1 cellular context compared by ENCODE assay signal in the genomic region with DNA sequence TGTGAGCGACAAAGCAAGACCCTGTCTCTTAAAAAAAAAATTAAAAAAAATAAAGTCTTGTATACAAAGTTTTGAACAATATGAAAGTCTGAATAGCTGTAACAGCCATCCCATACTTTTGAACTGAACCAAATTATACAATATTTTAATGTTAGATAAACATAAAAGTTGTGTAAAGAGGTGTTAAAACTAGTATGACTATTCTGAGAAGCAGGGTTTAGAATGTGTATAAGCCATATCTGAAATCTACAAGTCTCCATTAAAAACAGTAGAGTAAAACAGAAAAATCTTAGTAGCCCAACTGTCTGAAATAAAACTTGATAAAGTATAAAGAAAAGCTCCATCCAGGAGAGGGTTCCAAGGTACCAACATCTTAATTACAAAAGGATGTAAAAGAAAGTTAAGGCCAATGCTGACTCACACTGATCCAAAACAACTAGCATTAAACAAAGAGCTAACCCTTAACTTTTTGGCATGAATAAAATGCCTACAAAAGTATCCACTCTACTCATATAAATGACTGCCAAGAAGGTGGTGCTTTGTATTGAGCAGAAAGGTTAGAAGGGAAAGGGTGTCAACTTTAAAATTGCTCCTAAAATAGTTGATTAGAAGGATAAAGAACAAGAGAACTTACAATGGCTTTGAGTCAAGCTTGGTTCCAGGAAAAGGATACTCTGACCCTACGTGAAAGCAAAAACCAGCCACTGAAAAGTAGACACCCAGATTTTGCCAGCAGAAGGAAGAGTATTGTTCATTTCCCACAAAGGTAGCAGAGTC.
TF ChIP-seq lines count a peak whose summit lies in the region.

No MANE protein-coding gene starts in this region.

TF ChIP-seq in GM23338, 12 proteins besides CTCF, POLR2A, EP300 and RAD21 (continued from another document):
- TF ChIP-seq STAT1 (IDR thresholded peaks at IDR 0.05; ENCODE audit: unreplicated experiment): no peak
- no peak for TF ChIP-seq JUNB (IDR thresholded peaks at IDR 0.05; ENCODE audit: unreplicated experiment)
- no peak for TF ChIP-seq ZNF331 (CRISPR knock-in tag; IDR thresholded peaks at IDR 0.05; ENCODE audit: low read depth)
- no peak for TF ChIP-seq CREB1 (CRISPR knock-in tag; IDR thresholded peaks at IDR 0.05; ENCODE audit: low read depth)
- TF ChIP-seq EZH2 (IDR thresholded peaks at IDR 0.05; ENCODE audit: low read depth, unreplicated experiment): no peak
- no peak for TF ChIP-seq NANOG (IDR thresholded peaks at IDR 0.05; ENCODE audit: borderline replicate concordance)
- TF ChIP-seq ZNF462 (CRISPR knock-in tag; IDR thresholded peaks at IDR 0.05): no peak
